In genomic region chr20:910132-910839, GRCh38 we compare ENCODE assay signal across 2 cellular contexts.
TF ChIP-seq lines count a peak whose summit lies in the region.

No MANE protein-coding gene starts in this region.

TF ChIP-seq in K562, 482 proteins besides CTCF, POLR2A, EP300 and RAD21:
- TF ChIP-seq ATF7 (IDR thresholded peaks at IDR 0.05) = peak; percentile 57; the same call in 1 of the 2 replicates
- TF ChIP-seq CSDE1 (IDR thresholded peaks at IDR 0.05) = no peak
- TF ChIP-seq ATF3 (IDR thresholded peaks at IDR 0.05) = 0 out of 2 replicates have a peak, but pooled peaks have one; percentile 19
- TF ChIP-seq ATF3 (CRISPR knock-in tag; conservative IDR thresholded peaks at IDR 0.05) = no peak

TF ChIP-seq in HepG2, 621 proteins besides CTCF, POLR2A, EP300 and RAD21:
- TF ChIP-seq NR2F2 (IDR thresholded peaks at IDR 0.05; ENCODE audit: borderline replicate concordance, low read depth) (0 out of 2 replicates have a peak, but pooled peaks have one; percentile 18), NR2F6 (IDR thresholded peaks at IDR 0.05) (0 out of 2 replicates have a peak, but pooled peaks have one; percentile 60), NR2F6 (CRISPR knock-in tag; IDR thresholded peaks at IDR 0.05) (peak; percentile 50; the same call in 1 of the 2 replicates), ZNF501 (CRISPR knock-in tag; IDR thresholded peaks at IDR 0.05) (no peak), ZMYM4 (CRISPR knock-in tag; IDR thresholded peaks at IDR 0.05) (no peak), PHF20 (CRISPR knock-in tag; IDR thresholded peaks at IDR 0.05) (no peak), ZNF883 (CRISPR knock-in tag; IDR thresholded peaks at IDR 0.05; ENCODE audit: not compliant biosample characterization) (no peak), CREB1 (IDR thresholded peaks at IDR 0.05) (peak; percentile 86), CREB1 (CRISPR knock-in tag; IDR thresholded peaks at IDR 0.05) (no peak), RARA (CRISPR knock-in tag; IDR thresholded peaks at IDR 0.05) (0 out of 2 replicates have a peak, but pooled peaks have one; percentile 31), ZNF20 (CRISPR knock-in tag; IDR thresholded peaks at IDR 0.05) (no peak), ATF7 (IDR thresholded peaks at IDR 0.05) (peak; percentile 97), ATF7 (CRISPR knock-in tag; IDR thresholded peaks at IDR 0.05) (no peak), NR2F1 (CRISPR knock-in tag; IDR thresholded peaks at IDR 0.05) (peak in 1 of 2 experiments; percentile 60; a peak in 2 of 4 replicates), MIER2 (CRISPR knock-in tag; IDR thresholded peaks at IDR 0.05) (no peak)
